Comparison of ENCODE assay signal across 12 cellular contexts in the genomic region with DNA sequence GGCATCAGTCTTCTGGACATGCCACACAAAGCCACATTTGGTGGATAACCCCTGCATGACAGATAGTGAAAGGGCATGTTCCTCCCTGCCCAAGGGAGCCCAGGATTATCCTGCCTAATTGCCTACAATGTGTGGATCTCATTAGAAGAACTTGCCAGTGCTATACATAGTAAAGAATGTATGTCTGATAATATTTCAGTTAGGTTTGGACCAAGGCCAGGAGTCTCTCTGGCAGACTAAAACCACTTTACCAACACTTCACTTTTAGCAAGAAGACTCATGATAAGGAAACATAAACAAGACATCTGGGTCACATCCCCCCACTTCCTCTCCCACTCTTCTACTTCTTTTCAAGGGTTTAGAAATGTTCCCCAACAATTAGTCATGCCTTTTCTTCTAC.
DNase-seq lines count a peak whose midpoint lies in the region; ATAC-seq lines count a peak whose summit lies in the region.
"Had no signal": no experiment of that assay in that cellular context is flagged by ENCODE, and none has a peak within 500 bp of the region (broad histone marks: within the 10 kb centered on the region; RNA-seq: fewer than 3 reads in every experiment).

No MANE protein-coding gene starts in this region.

- DNase-seq in GF-D8 (lab: John Stamatoyannopoulos, UW) (peak; percentile 20), NAMALWA (ENCODE audit: low spot score) (peak; percentile 8), amniotic epithelial cell (ENCODE audit: low read depth) (peak; percentile 96), left kidney (ENCODE audit: low read depth, low spot score) (peak; percentile 18), substantia nigra (lab: John Stamatoyannopoulos, UW) (no peak), middle frontal gyrus (ENCODE audit: extremely low spot score, low spot score) (no peak)
- no peak for DNase-seq in effector CD8-positive, alpha-beta T cell (lab: John Stamatoyannopoulos, UW)
- DNase-seq: activated CD4-positive, alpha-beta T cell treated with anti-CD3 and anti-CD28 coated beads for 4 hours; PC-3; stimulated activated CD8-positive, alpha-beta memory T cell treated with anti-CD3 and anti-CD28 coated beads, Interleukin-4, amount 100 ng/mL, for 48 hours had no signal

- no peak for ATAC-seq in GM21723 (IDR thresholded peaks at IDR 0.05; ENCODE audit: unreplicated experiment)
- ATAC-seq: PC-3, sciatic nerve had no signal

- no peak overlapping the region for H3K27ac ChIP-seq in substantia nigra (ENCODE audit: low read depth, low read length, poor library complexity, severe bottlenecking)

Comparison
In these comparisons a context has a peak if more than half of its experiments do, and no peak if none do; other contexts are left out.
1. DNase-seq: peak in GF-D8 (single experiment), NAMALWA (single experiment), amniotic epithelial cell (single experiment) and left kidney (single experiment); none in substantia nigra (0 of 49), middle frontal gyrus (single experiment) and effector CD8-positive, alpha-beta T cell (single experiment).